In the genomic region with DNA sequence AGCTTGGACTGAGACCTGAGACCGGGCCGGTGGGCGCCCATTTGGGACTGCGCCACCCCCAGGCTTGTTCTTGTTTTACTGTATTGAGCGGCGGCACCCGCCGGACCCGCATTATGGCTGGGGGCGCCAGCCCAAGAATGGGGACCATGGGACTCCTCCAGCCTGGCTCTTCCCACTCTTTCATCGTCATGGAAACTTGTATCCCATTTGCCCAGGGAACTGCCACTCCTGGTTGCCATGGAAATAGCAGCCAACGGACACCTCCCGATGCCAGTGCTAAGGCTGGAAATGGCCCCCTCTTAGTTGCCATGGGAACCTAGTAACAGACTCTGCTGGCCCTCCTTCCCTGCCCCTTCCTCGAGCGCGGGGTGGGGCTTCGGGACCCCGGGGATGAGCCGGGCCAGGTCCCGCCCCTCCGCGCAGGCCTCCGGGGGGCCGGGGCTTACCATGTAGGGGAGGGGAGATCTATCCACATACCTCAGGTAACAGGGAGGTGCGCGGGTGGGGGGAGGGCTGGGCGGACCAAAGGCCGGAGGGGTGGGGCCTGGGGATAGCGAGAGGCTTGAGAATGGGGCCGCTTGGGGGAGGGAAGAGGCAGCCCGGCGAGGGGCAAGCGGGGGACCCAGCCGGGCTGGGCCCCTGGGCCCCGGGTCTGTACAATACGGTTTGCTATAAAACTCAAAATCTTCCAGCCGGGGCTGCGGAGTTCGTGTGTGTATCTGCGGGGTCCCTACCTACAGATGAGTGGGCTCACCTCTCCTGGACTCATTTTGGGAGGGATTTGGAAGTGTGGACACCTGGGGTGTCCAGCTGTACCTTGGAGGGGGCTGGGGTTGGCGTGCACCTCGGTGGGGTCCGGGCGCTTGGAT, we compare ENCODE assay signal across 9 cellular contexts. TPM values are rescaled to one million over a fixed set of nuclear protein-coding genes. Genes with fewer than 3 reads are reported as not detected.
DNase-seq lines count a peak whose midpoint lies in the region; ATAC-seq, FAIRE-seq and TF ChIP-seq lines count a peak whose summit lies in the region.
"Had no signal": no experiment of that assay in that cellular context is flagged by ENCODE, and none has a peak within 500 bp of the region (broad histone marks: within the 10 kb centered on the region; RNA-seq: fewer than 3 reads in every experiment).

No MANE protein-coding gene starts in this region.

- H3K79me2 ChIP-seq in astrocyte (ENCODE audit: insufficient read depth, low read length), result no peaks in the 10 kb centered on the region

- H2AFZ ChIP-seq in astrocyte (ENCODE audit: low read depth, low read length), result peak overlapping the region; percentile 61

- H4K20me1 ChIP-seq in astrocyte (ENCODE audit: insufficient read depth, low read length), result peaks cover 29% of the 10 kb centered on the region

- H3K27me3 Mint-ChIP-seq in astrocyte (ENCODE audit: low read depth, unreplicated experiment), result no peaks in the 10 kb centered on the region

- no peak for FAIRE-seq in astrocyte (lab: Jason Lieb, UNC)
- FAIRE-seq: colon had no signal

- H3K4me3 ChIP-seq in astrocyte (ENCODE audit: insufficient read depth, low read depth, low read length) (peak overlapping the region; percentile 80), ovary (peak overlapping the region; percentile 88)

- ATAC-seq in GM21723 (IDR thresholded peaks at IDR 0.05; ENCODE audit: unreplicated experiment) (peak; percentile 9), left ventricle myocardium superior (peak; percentile 53), HG02970 (IDR thresholded peaks at IDR 0.05; ENCODE audit: low FRiP score, unreplicated experiment) (no peak)

- peak overlapping the region; percentile 55 for H3K27ac ChIP-seq in astrocyte (ENCODE audit: low read depth, low read length)
- peak overlapping the region; percentile 69 to 87 for H3K27ac ChIP-seq in ovary

- H3K36me3 Mint-ChIP-seq in astrocyte (ENCODE audit: low read depth, unreplicated experiment), result peaks cover 2% of the 10 kb centered on the region

- H3K4me1 Mint-ChIP-seq in astrocyte (ENCODE audit: low read depth, unreplicated experiment), result no peaks in the 10 kb centered on the region

- H3K4me2 ChIP-seq in astrocyte (ENCODE audit: low read length), result peak overlapping the region; percentile 100

- H3K36me3 ChIP-seq in astrocyte (ENCODE audit: insufficient read depth, low read length) (peaks cover 10% of the 10 kb centered on the region), ovary (no peaks in the 10 kb centered on the region)

- DNase-seq in DMS 273 (lab: John Stamatoyannopoulos, UW; ENCODE audit: unreplicated experiment), result peak; percentile 99
- peak; percentile 99 for DNase-seq in NCI-H2227 treated with DMSO at 0.1 percent for 48 hours (lab: John Stamatoyannopoulos, UW)
- DNase-seq in astrocyte (ENCODE audit: low read depth), result peak; percentile 97
- peak; percentile 77 for DNase-seq in left ventricle myocardium superior
- DNase-seq in ovary, result peak; percentile 94 to 98 (median 96)
- no peak for DNase-seq in activated effector memory CD4-positive, alpha-beta T cell treated with Interleukin-2 at 50 U/mL for 16 hours

- intact Hi-C loops in left ventricle myocardium superior (cut with micrococcal nuclease) (no loop called here), ovary (cut with DNase I) (loop anchor here in 1 of 4 donors (2.0 kb wide), 1 partner anchor 26 kb away; the partner anchor contains the start of gene FBXL19)

- H3K27ac Mint-ChIP-seq in astrocyte (ENCODE audit: unreplicated experiment), result peak overlapping the region; percentile 69

- no peak for TF ChIP-seq EP300 in ovary (IDR thresholded peaks at IDR 0.05)

- peak overlapping the region; percentile 85 for H3K4me3 Mint-ChIP-seq in astrocyte (ENCODE audit: unreplicated experiment)

- WGBS in ovary, 3 donors, result 1 to 4% (median 3%) methylated on average over 41 to 44 of the region's 44 CpGs

- H3K9ac ChIP-seq in astrocyte (ENCODE audit: low read length), result peak overlapping the region; percentile 87

- H3K4me1 ChIP-seq in astrocyte (ENCODE audit: insufficient read depth, low read length) (peaks cover 13% of the 10 kb centered on the region), ovary (ENCODE audit: insufficient read depth) (peaks cover 8% of the 10 kb centered on the region)

- H3K9me3 ChIP-seq in astrocyte (ENCODE audit: insufficient read depth, low read depth, low read length) (no peaks in the 10 kb centered on the region), ovary (no peaks in the 10 kb centered on the region)

- no peak for TF ChIP-seq POLR2A in ovary (IDR thresholded peaks at IDR 0.05)

- no peaks in the 10 kb centered on the region for H3K9me3 Mint-ChIP-seq in astrocyte (ENCODE audit: unreplicated experiment)

- H3K27me3 ChIP-seq in astrocyte (ENCODE audit: insufficient read depth, low read length) (no peaks in the 10 kb centered on the region), ovary (no peaks in the 10 kb centered on the region)

- TF ChIP-seq CTCF in astrocyte (IDR thresholded peaks at IDR 0.05; ENCODE audit: insufficient read depth, low read depth, low read length) (no peak), ovary (IDR thresholded peaks at IDR 0.05) (peak in 1 of 3 donors; percentile 11)

RNA-seq across cellular contexts. Expression of gene ORAI3, which starts 0.5 kb away (rescaled TPM):
- total RNA-seq in astrocyte, result 21.1 and 22.6 TPM in 2 replicates
- total RNA-seq in left ventricle myocardium superior, result 10.8 TPM
- 10 to 100 TPM; 21.5 to 30.8 (median 24.1) TPM for total RNA-seq in ovary
- 10 to 100 TPM; 26.0 to 27.5 TPM for polyA plus RNA-seq in ovary

RNA-seq across cellular contexts. Expression of gene SETD1A, which starts 9.2 kb away (rescaled TPM):
- total RNA-seq in astrocyte (15.4 and 18.7 TPM in 2 replicates), left ventricle myocardium superior (11.0 TPM), ovary (10 to 100 TPM in 5 of 7 donors, 1 to 10 TPM in 2; 5.0 to 31.8 (median 24.9) TPM)
- polyA plus RNA-seq in ovary, result 10 to 100 TPM in 1 of 2 donors, 1 to 10 TPM in 1; 5.8 to 17.1 TPM

RNA-seq across cellular contexts. Expression of gene FBXL19, which starts 24.9 kb away (rescaled TPM):
- total RNA-seq in astrocyte (42.3 and 42.5 TPM in 2 replicates), left ventricle myocardium superior (5.7 TPM), ovary (10 to 100 TPM; 10.2 to 24.3 (median 15.4) TPM)
- 10 to 100 TPM in 1 of 2 donors, 1 to 10 TPM in 1; 1.6 to 12.4 TPM for polyA plus RNA-seq in ovary

RNA-seq across cellular contexts. Expression of gene HSD3B7, which starts 36.7 kb away (rescaled TPM):
- 8.3 and 9.0 TPM in 2 replicates for total RNA-seq in astrocyte
- total RNA-seq in left ventricle myocardium superior, result 7.4 TPM
- 10 to 100 TPM in 4 of 7 donors, 1 to 10 TPM in 3; 8.0 to 24.5 (median 10.5) TPM for total RNA-seq in ovary
- polyA plus RNA-seq in ovary, result 1 to 10 TPM; 3.9 to 8.0 TPM

RNA-seq across cellular contexts. Expression of gene CTF1, which starts 51.9 kb away (rescaled TPM):
- total RNA-seq in astrocyte (5.2 and 5.9 TPM in 2 replicates), left ventricle myocardium superior (7.5 TPM), ovary (10 to 100 TPM in 5 of 7 donors, 1 to 10 TPM in 2; 7.0 to 22.4 (median 14.4) TPM)
- polyA plus RNA-seq in ovary, result 10 to 100 TPM in 1 of 2 donors, 1 to 10 TPM in 1; 7.9 to 16.2 TPM
